ENCODE assay signal across 17 cellular contexts in genomic region chr3:128380719-128381118, GRCh38.
DNase-seq lines count a peak whose midpoint lies in the region; ATAC-seq and TF ChIP-seq lines count a peak whose summit lies in the region.
"Had no signal": no experiment of that assay in that cellular context is flagged by ENCODE, and none has a peak within 500 bp of the region (broad histone marks: within the 10 kb centered on the region; RNA-seq: fewer than 3 reads in every experiment).

No MANE protein-coding gene starts in this region.

- peaks cover 7% of the 10 kb centered on the region for H3K4me1 Mint-ChIP-seq in T-helper 17 cell
- H3K4me1 Mint-ChIP-seq in effector memory CD8-positive, alpha-beta T cell (ENCODE audit: low read depth in 2 of 2) = peaks cover 16 to 25% of the 10 kb centered on the region in 2 donors

- DNase-seq in T-helper 17 cell (no peak), cerebellum (ENCODE audit: low spot score) (no peak), HuH-7 (ENCODE audit: low spot score) (no peak)
- no peak for DNase-seq in effector memory CD8-positive, alpha-beta T cell
- no peak for DNase-seq in stimulated activated CD4-positive, alpha-beta T cell treated with anti-CD3 and anti-CD28 coated beads, Interleukin-4, amount 100 ng/mL, for 1 hour
- DNase-seq: AML-193; Calu3; CD8-positive, alpha-beta T cell; DMS79 treated with DMSO at 0.1 percent for 48 hours; GF-D8; HCEC 1CT; KG1 had no signal

- no peak for TF ChIP-seq CTCF in C4-2B (conservative IDR thresholded peaks at IDR 0.05)

- peak overlapping the region; percentile 99 for H3K27ac ChIP-seq in C4-2B
- H3K27ac ChIP-seq: A549 had no signal

- no peaks in the 10 kb centered on the region for H3K27me3 Mint-ChIP-seq in T-helper 17 cell
- no peaks in the 10 kb centered on the region for H3K27me3 Mint-ChIP-seq in effector memory CD8-positive, alpha-beta T cell
- H3K27me3 Mint-ChIP-seq: IgD-negative memory B cell had no signal

- H3K36me3 Mint-ChIP-seq in T-helper 17 cell (ENCODE audit: low read depth) = no peaks in the 10 kb centered on the region
- H3K36me3 Mint-ChIP-seq in effector memory CD8-positive, alpha-beta T cell (ENCODE audit: insufficient read depth) = peaks cover 11% of the 10 kb centered on the region

- ATAC-seq in T-helper 17 cell = no peak
- ATAC-seq in effector memory CD8-positive, alpha-beta T cell (replicated peaks) = no peak
- ATAC-seq in GM21786 (IDR thresholded peaks at IDR 0.05; ENCODE audit: unreplicated experiment) = no peak
- ATAC-seq: A549; CD8-positive, alpha-beta T cell; GM23338 had no signal

- no peaks in the 10 kb centered on the region for H3K9me3 ChIP-seq in T-helper 17 cell (ENCODE audit: control insufficient read depth, low read length, poor library complexity, severe bottlenecking)
- H3K9me3 ChIP-seq: A549 had no signal

- no peak overlapping the region for H3K4me3 Mint-ChIP-seq in T-helper 17 cell
- H3K4me3 Mint-ChIP-seq in effector memory CD8-positive, alpha-beta T cell = no peak overlapping the region
- H3K4me3 Mint-ChIP-seq: CD8-positive, alpha-beta T cell; GM23338; IgD-negative memory B cell had no signal

- H3K9me3 Mint-ChIP-seq in effector memory CD8-positive, alpha-beta T cell = no peaks in the 10 kb centered on the region
- H3K9me3 Mint-ChIP-seq: CD8-positive, alpha-beta T cell; GM23338; IgD-negative memory B cell had no signal

- H3K27ac Mint-ChIP-seq in T-helper 17 cell = peak overlapping the region; percentile 43
- H3K27ac Mint-ChIP-seq in effector memory CD8-positive, alpha-beta T cell = peak overlapping the region; percentile 13 to 60
- H3K27ac Mint-ChIP-seq: GM23338 had no signal
